8 cellular contexts compared by ENCODE assay signal in genomic region chr22:46036558-46037408, GRCh38. TPM values are rescaled to one million over a fixed set of nuclear protein-coding genes. Genes with fewer than 3 reads are reported as not detected.
DNase-seq lines count a peak whose midpoint lies in the region; ATAC-seq, FAIRE-seq and TF ChIP-seq lines count a peak whose summit lies in the region.

No MANE protein-coding gene starts in this region.

- H3K27me3 ChIP-seq in CD8-positive, alpha-beta memory T cell (ENCODE audit: insufficient read depth, low read length, poor library complexity, severe bottlenecking) = no peaks in the 10 kb centered on the region
- H3K27me3 ChIP-seq in K562 (ENCODE audit: control insufficient read depth in 2 of 2, insufficient read depth in 2 of 2, low read length in 2 of 2) = no peaks in the 10 kb centered on the region

- H3K4me2 ChIP-seq in K562 (ENCODE audit: insufficient read depth, low read length) = peak overlapping the region; percentile 98

- H3K4me1 Mint-ChIP-seq in CD8-positive, alpha-beta memory T cell = peaks cover 19 to 21% (median 19%) of the 10 kb centered on the region in 3 donors

- TF ChIP-seq CTCF in HEK293 (tag by site-specific recombination; IDR thresholded peaks at IDR 0.05) (peak; percentile 82), K562 (IDR thresholded peaks at IDR 0.05 in 2 of 3, conservative IDR thresholded peaks at IDR 0.05 in 1 of 3; ENCODE audit: insufficient read depth in 2 of 3, low read depth in 1 of 3, low read length in 3 of 3) (peak in 2 of 3 experiments; percentile 49 to 65; a peak in 4 of 6 replicates)

- peak overlapping the region; percentile 80; the same call in 1 of the 2 replicates for H2AFZ ChIP-seq in K562 (ENCODE audit: low read depth, low read length)

- no peaks in the 10 kb centered on the region for H3K9me3 Mint-ChIP-seq in CD8-positive, alpha-beta memory T cell

- ATAC-seq in K562 (peak; percentile 19), HG02885 (IDR thresholded peaks at IDR 0.05; ENCODE audit: poor library complexity, unreplicated experiment) (no peak)

- intact Hi-C loops in K562 (cut with micrococcal nuclease) = loop anchor here (1.0 kb wide), 1 partner anchor 23 kb away; no protein-coding TSS in a partner anchor

- no peaks in the 10 kb centered on the region for H4K20me1 ChIP-seq in K562 (replicated peaks; ENCODE audit: control insufficient read depth, insufficient read depth, low read length)

- POLR2A ChIA-PET in CD8-positive, alpha-beta memory T cell (lab: Charles Lee) = interaction anchor here (0.8 to 3.6 kb wide), 7 partner anchors 8 to 252 kb away, joined by 3 to 43 read pairs (median 6); partner anchors contain the start of gene CDPF1
- POLR2A ChIA-PET in HEK293 (lab: Yijun Ruan, JAX) = interaction anchor here (1.1 to 3.0 kb wide), 9 partner anchors 9 to 260 kb away, joined by 3 to 41 read pairs (median 8); partner anchors contain the start of gene GTSE1
- POLR2A ChIA-PET in K562 (lab: Yijun Ruan, JAX) = interaction anchor here (0.8 to 0.9 kb wide), 2 partner anchors 8 to 54 kb away, joined by 3 to 4 read pairs; no protein-coding TSS in a partner anchor

- no peaks in the 10 kb centered on the region for H3K27me3 Mint-ChIP-seq in CD8-positive, alpha-beta memory T cell

- TF ChIP-seq POLR2A in K562 (conservative IDR thresholded peaks at IDR 0.05) = no peak

- peak overlapping the region; percentile 81 to 91 (median 85) for H3K4me3 Mint-ChIP-seq in CD8-positive, alpha-beta memory T cell

- in situ Hi-C loops in K562 (cut with MboI) = no loop called here

- H3K4me3 ChIP-seq in CD8-positive, alpha-beta memory T cell (ENCODE audit: low read length) = peak overlapping the region; percentile 76
- H3K4me3 ChIP-seq in HEK293 (ENCODE audit: low read depth, low read length) (peak overlapping the region; percentile 83), SK-N-MC (peak overlapping the region; percentile 96), K562 (peak overlapping the region; percentile 72)

- peak; percentile 59 for FAIRE-seq in K562 (lab: Jason Lieb, UNC)

- H3K9me1 ChIP-seq in K562 (ENCODE audit: control insufficient read depth, insufficient read depth, low read length) = no peaks in the 10 kb centered on the region

- H3K4me1 ChIP-seq in CD8-positive, alpha-beta memory T cell (ENCODE audit: insufficient read depth, low read length) = peaks cover 20% of the 10 kb centered on the region
- H3K4me1 ChIP-seq in HEK293 (ENCODE audit: control insufficient read depth, insufficient read depth, low read length) (peaks cover 5% of the 10 kb centered on the region), K562 (replicated peaks in 1 of 2; ENCODE audit: control insufficient read depth in 2 of 2, insufficient read depth in 2 of 2, low read length in 2 of 2) (peaks cover 9 to 24% of the 10 kb centered on the region in 2 experiments; a peak in 4 of 5 replicates)

- no peaks in the 10 kb centered on the region for H3K36me3 ChIP-seq in CD8-positive, alpha-beta memory T cell (ENCODE audit: insufficient read depth, low read length)
- H3K36me3 ChIP-seq in HEK293 (ENCODE audit: control insufficient read depth in 2 of 2, insufficient read depth in 1 of 2, low read length in 2 of 2) = no peaks in the 10 kb centered on the region
- no peaks in the 10 kb centered on the region for H3K36me3 ChIP-seq in SK-N-MC (ENCODE audit: insufficient read depth, low read length)
- no peaks in the 10 kb centered on the region for H3K36me3 ChIP-seq in K562 (ENCODE audit: control insufficient read depth, insufficient read depth, low read length)

- peak; percentile 27 to 73 (median 55) for DNase-seq in CD8-positive, alpha-beta memory T cell
- DNase-seq in SK-N-MC (ENCODE audit: low read depth, low spot score) (no peak), K562 (ENCODE audit: extremely low read depth in 1 of 4, low spot score in 3 of 4) (peak in 3 of 4 experiments; percentile 17 to 45 (median 20)), kidney tubule cell (ENCODE audit: low spot score) (peak; percentile 63), DMS79 treated with DMSO at 0.1 percent for 48 hours (lab: John Stamatoyannopoulos, UW) (no peak)
- DNase-seq in stimulated activated CD8-positive, alpha-beta memory T cell treated with anti-CD3 and anti-CD28 coated beads, Interleukin-12 subunit alpha, Interleukin-12 subunit beta, amount 100 ng/mL, for 4 hours (ENCODE audit: low read depth) = peak; percentile 17

- no peaks in the 10 kb centered on the region for H3K36me3 Mint-ChIP-seq in CD8-positive, alpha-beta memory T cell

- CTCF ChIA-PET in CD8-positive, alpha-beta memory T cell (lab: Charles Lee) = interaction anchor here (0.8 to 3.5 kb wide), 12 partner anchors 14 to 225 kb away, joined by 3 to 41 read pairs (median 4); no protein-coding TSS in a partner anchor
- CTCF ChIA-PET in HEK293 (lab: Yijun Ruan, JAX) (interaction anchor here (0.6 to 7.2 kb wide), 14 partner anchors 9 to 540 kb away, joined by 3 to 101 read pairs (median 4); no protein-coding TSS in a partner anchor), K562 (lab: Yijun Ruan, JAX; ENCODE audit: low intra/inter-chr PET ratio) (interaction anchor here (1.3 kb wide), 1 partner anchor 31 kb away, joined by 3 read pairs; no protein-coding TSS in a partner anchor)

- WGBS in K562 (ENCODE audit: insufficient coverage, low coverage, missing lambda C conversion rate) = 36% methylated on average over 14 of the region's 18 CpGs

- H3K27ac Mint-ChIP-seq in CD8-positive, alpha-beta memory T cell = peak overlapping the region; percentile 94 to 98 (median 97)

- BruUV-seq in K562 (replicated peaks; lab: Mats Ljungman, UMichigan) = no TSS peak

- H3K9me3 ChIP-seq in CD8-positive, alpha-beta memory T cell (ENCODE audit: low read length) = no peaks in the 10 kb centered on the region
- H3K9me3 ChIP-seq in HEK293 (ENCODE audit: control insufficient read depth, insufficient read depth, low read depth, low read length) = no peaks in the 10 kb centered on the region
- H3K9me3 ChIP-seq in SK-N-MC (ENCODE audit: low read depth, low read length) = no peaks in the 10 kb centered on the region
- no peaks in the 10 kb centered on the region for H3K9me3 ChIP-seq in K562 (replicated peaks; ENCODE audit: control insufficient read depth, insufficient read depth, low read depth, low read length)

- peak in 1 of 2 experiments; percentile 24; a peak in 1 of 4 replicates for TF ChIP-seq RAD21 in K562 (CRISPR knock-in tag; conservative IDR thresholded peaks at IDR 0.05 in 1 of 2, IDR thresholded peaks at IDR 0.05 in 1 of 2)

- H3K9ac ChIP-seq in SK-N-MC (ENCODE audit: insufficient read length) (peak overlapping the region; percentile 93), K562 (ENCODE audit: insufficient read depth in 1 of 2, low read depth in 2 of 2, low read length in 2 of 2) (peak overlapping the region; percentile 77 to 97)

- TF ChIP-seq EP300 in K562 (IDR thresholded peaks at IDR 0.05; ENCODE audit: low read length) = no peak

- H3K79me2 ChIP-seq in K562 (ENCODE audit: control insufficient read depth, insufficient read depth, low read length) = peaks cover 6% of the 10 kb centered on the region; the same call in 2 of the 3 replicates

- peak overlapping the region; percentile 89 for H3K27ac ChIP-seq in CD8-positive, alpha-beta memory T cell (ENCODE audit: low read depth, low read length)
- H3K27ac ChIP-seq in HEK293 (ENCODE audit: extremely low read depth, low read depth, low read length) (peak overlapping the region; percentile 80), SK-N-MC (peak overlapping the region; percentile 74), K562 (ENCODE audit: extremely low read depth, low read depth, low read length) (peak overlapping the region; percentile 71)

TF ChIP-seq in HEK293, 187 proteins besides CTCF, POLR2A, EP300 and RAD21 (continues in another document):
- 0 out of 2 replicates have a peak, but pooled peaks have one; percentile 4 for TF ChIP-seq ZBTB7A (tag by site-specific recombination; IDR thresholded peaks at IDR 0.05; ENCODE audit: low read depth)
- TF ChIP-seq ZIC2 (tag by site-specific recombination; IDR thresholded peaks at IDR 0.05) = peak; percentile 49
- TF ChIP-seq ZBTB17 (tag by site-specific recombination; IDR thresholded peaks at IDR 0.05) = 0 out of 2 replicates have a peak, but pooled peaks have one; percentile 22
- no peak for TF ChIP-seq ZNF24 (tag by site-specific recombination; IDR thresholded peaks at IDR 0.05)

TF ChIP-seq in K562, 482 proteins besides CTCF, POLR2A, EP300 and RAD21 (continues in another document):
- TF ChIP-seq ZBTB7A (IDR thresholded peaks at IDR 0.05; ENCODE audit: borderline replicate concordance, control insufficient read depth, low read depth, low read length) = peak; percentile 33; the same call in 1 of the 2 replicates
- TF ChIP-seq ZNF143 (CRISPR knock-in tag; IDR thresholded peaks at IDR 0.05) = 0 out of 2 replicates have a peak, but pooled peaks have one; percentile 5
- no peak for TF ChIP-seq FOXK2 (conservative IDR thresholded peaks at IDR 0.05 in 1 of 2, IDR thresholded peaks at IDR 0.05 in 1 of 2; ENCODE audit: low read depth in 2 of 2)
- no peak for TF ChIP-seq ZNF778 (CRISPR knock-in tag; IDR thresholded peaks at IDR 0.05)

RNA-seq across cellular contexts. Expression of gene WNT7B, which starts 59.8 kb away (rescaled TPM):
- total RNA-seq in CD8-positive, alpha-beta memory T cell = not detected
- polyA plus RNA-seq in CD8-positive, alpha-beta memory T cell = not detected
- total RNA-seq in K562 (2011; cell fraction: chromatin; rRNA removed; ENCODE audit: low replicate concordance) = not detected in 2 replicates
- total RNA-seq in K562 (2011; cell fraction: nucleolus; rRNA removed) = not detected in 2 replicates
- total RNA-seq in K562 (2011; cell fraction: nucleoplasm; rRNA removed) = not detected in 2 replicates
- total RNA-seq in K562 (2014; rRNA removed) (not detected in 2 replicates), K562 (2014; rRNA removed; fragmentation: Illumina TruSeq; extraction: Trizol) (not detected in 2 replicates), K562 (2015; rRNA removed; fragmentation: Illumina TruSeq; extraction: Trizol) (not detected in 2 replicates), K562 (2021) (not detected in 2 replicates)
- polyA plus RNA-seq in K562 (2011; rRNA removed) (not detected in 2 replicates), K562 (2014; fragmentation: Illumina TruSeq; extraction: Trizol) (not detected in 2 replicates), K562 (2014; fragmentation: Nextera tagmentation; extraction: Ambion mirVana) (not detected), K562 (2014; rRNA removed) (not detected in 2 replicates)
- not detected in 2 replicates for polyA plus RNA-seq in K562 (2011; cell fraction: cytosol; rRNA removed)
- not detected in 2 replicates for polyA plus RNA-seq in K562 (2011; cell fraction: nucleus; rRNA removed)
- not detected in 2 replicates for polyA plus RNA-seq in K562 (2012)
- not detected in 2 replicates for polyA minus RNA-seq in K562 (2011; rRNA and poly(A)+ RNA removed)
- not detected in 2 replicates for polyA minus RNA-seq in K562 (2011; cell fraction: cytosol; rRNA and poly(A)+ RNA removed)
- polyA minus RNA-seq in K562 (2011; cell fraction: nucleus; rRNA and poly(A)+ RNA removed) = not detected in 2 replicates

Comparison
In these comparisons a context has a peak if more than half of its experiments do, and no peak if none do; other contexts are left out.
1. DNase-seq: peak in CD8-positive, alpha-beta memory T cell (5 of 5), K562 (3 of 4), kidney tubule cell (single experiment) and stimulated activated CD8-positive, alpha-beta memory T cell treated with anti-CD3 and anti-CD28 coated beads, Interleukin-12 subunit alpha, Interleukin-12 subunit beta, amount 100 ng/mL, for 4 hours (single experiment); none in SK-N-MC (single experiment) and DMS79 treated with DMSO at 0.1 percent for 48 hours (single experiment).
2. Peak in every context shown above with its lines, with median percentiles within 50 percentile points of each other: H3K27ac ChIP-seq and H3K4me3 ChIP-seq.